Comparison of ENCODE assay signal across 9 cellular contexts in the genomic region with DNA sequence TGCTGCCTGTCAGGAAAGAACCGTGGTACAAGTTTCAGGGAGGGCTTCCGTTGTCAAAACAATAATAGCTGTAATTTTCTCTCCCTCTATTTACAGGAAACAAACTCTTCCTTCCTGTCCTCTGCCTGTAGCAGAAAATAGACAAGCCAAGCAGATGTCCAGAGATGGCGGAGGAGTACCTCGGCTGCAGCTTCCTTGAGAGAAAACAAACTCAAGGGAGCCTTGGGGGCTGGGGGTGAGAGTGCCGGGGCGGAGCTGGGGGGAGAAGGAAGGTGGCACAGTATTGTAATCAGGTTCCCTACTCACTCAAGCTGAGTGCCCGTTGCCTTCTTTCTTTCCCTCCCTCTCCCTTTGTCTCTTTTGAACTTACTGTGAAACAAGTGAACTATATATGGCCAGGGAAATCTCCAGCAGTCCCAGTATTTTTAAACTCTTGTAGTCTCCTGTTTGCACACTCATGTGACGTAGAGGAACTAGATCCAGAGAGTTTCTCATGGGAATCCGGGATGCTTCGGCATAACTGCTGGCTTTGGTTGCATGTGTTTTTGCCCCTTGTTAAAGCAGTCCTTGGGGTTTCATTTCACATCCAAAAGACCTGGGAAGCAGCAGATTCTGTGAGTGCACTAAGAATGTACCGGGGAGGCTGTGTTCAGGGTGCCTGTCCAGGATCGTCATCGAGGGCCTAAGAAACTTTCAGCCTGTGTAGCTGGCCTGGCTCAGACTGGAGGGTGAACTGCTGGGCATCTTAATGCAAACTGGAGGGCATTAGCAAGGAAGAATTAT. TPM values are rescaled to one million over a fixed set of nuclear protein-coding genes. Genes with fewer than 3 reads are reported as not detected.
DNase-seq lines count a peak whose midpoint lies in the region; ATAC-seq and TF ChIP-seq lines count a peak whose summit lies in the region.
"Had no signal": no experiment of that assay in that cellular context is flagged by ENCODE, and none has a peak within 500 bp of the region (broad histone marks: within the 10 kb centered on the region; RNA-seq: fewer than 3 reads in every experiment).

No MANE protein-coding gene starts in this region.

- H3K9me3 ChIP-seq in lung (ENCODE audit: control insufficient read depth in 2 of 2, insufficient read depth in 1 of 2, low read length in 1 of 2), result no peaks in the 10 kb centered on the region
- H3K9me3 ChIP-seq: neutrophil had no signal

- peak overlapping the region; percentile 35; the same call in 1 of the 2 replicates for H3K4me2 ChIP-seq in GM23338

- DNase-seq in GM23338 (ENCODE audit: low spot score) (peak; percentile 17), NCI-H146 treated with DMSO at 0.1 percent for 48 hours (lab: John Stamatoyannopoulos, UW; ENCODE audit: unreplicated experiment) (peak; percentile 48), lung (ENCODE audit: low spot score) (no peak), NCI-H1092 treated with DMSO at 0.1 percent for 48 hours (lab: John Stamatoyannopoulos, UW) (no peak), activated gamma-delta T cell treated with Interleukin-2 at 50 U/mL for 16 hours (no peak), middle frontal gyrus (ENCODE audit: extremely low spot score, low spot score) (no peak), SIG-M5 treated with dmso at 0.1 percent for 504 hours (lab: John Stamatoyannopoulos, UW; ENCODE audit: unreplicated experiment) (no peak)

- no peaks in the 10 kb centered on the region for H3F3A ChIP-seq in GM23338 (replicated peaks; ENCODE audit: low read depth)

- no peaks in the 10 kb centered on the region for H3K9me2 ChIP-seq in GM23338 (ENCODE audit: insufficient read depth)

- H3K4me3 Mint-ChIP-seq in GM23338, result no peak overlapping the region

- TF ChIP-seq CTCF in GM23338 (conservative IDR thresholded peaks at IDR 0.05; ENCODE audit: low read depth in 2 of 2), result no peak
- no peak for TF ChIP-seq CTCF in lung (IDR thresholded peaks at IDR 0.05; ENCODE audit: control extremely low read depth, extremely low read depth)

- H3K36me3 Mint-ChIP-seq in GM23338 (ENCODE audit: low read depth), result no peaks in the 10 kb centered on the region

- no peaks in the 10 kb centered on the region for H3K79me2 ChIP-seq in GM23338 (replicated peaks; ENCODE audit: insufficient read depth)

- ATAC-seq in GM18511 (IDR thresholded peaks at IDR 0.05; ENCODE audit: unreplicated experiment) (peak; percentile 76), GM23338 (peak; percentile 76), lung (ENCODE audit: insufficient read depth, low FRiP score) (no peak)

- no peaks in the 10 kb centered on the region for H3K4me1 Mint-ChIP-seq in GM23338

- H3K27ac Mint-ChIP-seq in GM23338, result no peak overlapping the region

- H3K4me1 ChIP-seq in GM23338 (ENCODE audit: insufficient read depth) (peaks cover 13% of the 10 kb centered on the region; the same call in 1 of the 2 replicates), lung (ENCODE audit: control insufficient read depth in 2 of 2, insufficient read depth in 2 of 2, low read length in 2 of 2) (no peaks in the 10 kb centered on the region)

- H3K4me3 ChIP-seq in GM23338 (no peak overlapping the region), lung (no peak overlapping the region)

- no peaks in the 10 kb centered on the region for H3K9me3 Mint-ChIP-seq in GM23338

- H2AFZ ChIP-seq in GM23338, result peak overlapping the region; percentile 98

- no peaks in the 10 kb centered on the region for H3K27me3 Mint-ChIP-seq in GM23338 (ENCODE audit: insufficient read depth, low read depth, poor library complexity)

- H3K27me3 ChIP-seq in GM23338 (ENCODE audit: insufficient read depth) (no peaks in the 10 kb centered on the region), lung (ENCODE audit: control insufficient read depth, insufficient read depth) (no peaks in the 10 kb centered on the region)

- H3K27ac ChIP-seq in GM23338 (ENCODE audit: low read depth), result no peak overlapping the region
- peak overlapping the region; percentile 16 to 66 for H3K27ac ChIP-seq in lung (ENCODE audit: low read depth in 1 of 2, low read length in 1 of 2)
- H3K27ac ChIP-seq: neutrophil had no signal

- H3K36me3 ChIP-seq in GM23338 (ENCODE audit: insufficient read depth) (no peaks in the 10 kb centered on the region), lung (ENCODE audit: control insufficient read depth in 2 of 2, insufficient read depth in 2 of 2, low read length in 2 of 2) (no peaks in the 10 kb centered on the region)
- H3K36me3 ChIP-seq: neutrophil had no signal

- H4K20me1 ChIP-seq in GM23338 (replicated peaks; ENCODE audit: insufficient read depth), result no peaks in the 10 kb centered on the region

- 34 to 42% methylated on average over 13 of the region's 13 CpGs for WGBS in lung, 2 donors

TF ChIP-seq in GM23338, 12 proteins besides CTCF, POLR2A, EP300 and RAD21 (continues in another document):
- TF ChIP-seq, protein P1, sequence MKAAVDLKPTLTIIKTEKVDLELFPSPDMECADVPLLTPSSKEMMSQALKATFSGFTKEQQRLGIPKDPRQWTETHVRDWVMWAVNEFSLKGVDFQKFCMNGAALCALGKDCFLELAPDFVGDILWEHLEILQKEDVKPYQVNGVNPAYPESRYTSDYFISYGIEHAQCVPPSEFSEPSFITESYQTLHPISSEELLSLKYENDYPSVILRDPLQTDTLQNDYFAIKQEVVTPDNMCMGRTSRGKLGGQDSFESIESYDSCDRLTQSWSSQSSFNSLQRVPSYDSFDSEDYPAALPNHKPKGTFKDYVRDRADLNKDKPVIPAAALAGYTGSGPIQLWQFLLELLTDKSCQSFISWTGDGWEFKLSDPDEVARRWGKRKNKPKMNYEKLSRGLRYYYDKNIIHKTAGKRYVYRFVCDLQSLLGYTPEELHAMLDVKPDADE (IDR thresholded peaks at IDR 0.05), result no peak
- TF ChIP-seq, protein P2, sequence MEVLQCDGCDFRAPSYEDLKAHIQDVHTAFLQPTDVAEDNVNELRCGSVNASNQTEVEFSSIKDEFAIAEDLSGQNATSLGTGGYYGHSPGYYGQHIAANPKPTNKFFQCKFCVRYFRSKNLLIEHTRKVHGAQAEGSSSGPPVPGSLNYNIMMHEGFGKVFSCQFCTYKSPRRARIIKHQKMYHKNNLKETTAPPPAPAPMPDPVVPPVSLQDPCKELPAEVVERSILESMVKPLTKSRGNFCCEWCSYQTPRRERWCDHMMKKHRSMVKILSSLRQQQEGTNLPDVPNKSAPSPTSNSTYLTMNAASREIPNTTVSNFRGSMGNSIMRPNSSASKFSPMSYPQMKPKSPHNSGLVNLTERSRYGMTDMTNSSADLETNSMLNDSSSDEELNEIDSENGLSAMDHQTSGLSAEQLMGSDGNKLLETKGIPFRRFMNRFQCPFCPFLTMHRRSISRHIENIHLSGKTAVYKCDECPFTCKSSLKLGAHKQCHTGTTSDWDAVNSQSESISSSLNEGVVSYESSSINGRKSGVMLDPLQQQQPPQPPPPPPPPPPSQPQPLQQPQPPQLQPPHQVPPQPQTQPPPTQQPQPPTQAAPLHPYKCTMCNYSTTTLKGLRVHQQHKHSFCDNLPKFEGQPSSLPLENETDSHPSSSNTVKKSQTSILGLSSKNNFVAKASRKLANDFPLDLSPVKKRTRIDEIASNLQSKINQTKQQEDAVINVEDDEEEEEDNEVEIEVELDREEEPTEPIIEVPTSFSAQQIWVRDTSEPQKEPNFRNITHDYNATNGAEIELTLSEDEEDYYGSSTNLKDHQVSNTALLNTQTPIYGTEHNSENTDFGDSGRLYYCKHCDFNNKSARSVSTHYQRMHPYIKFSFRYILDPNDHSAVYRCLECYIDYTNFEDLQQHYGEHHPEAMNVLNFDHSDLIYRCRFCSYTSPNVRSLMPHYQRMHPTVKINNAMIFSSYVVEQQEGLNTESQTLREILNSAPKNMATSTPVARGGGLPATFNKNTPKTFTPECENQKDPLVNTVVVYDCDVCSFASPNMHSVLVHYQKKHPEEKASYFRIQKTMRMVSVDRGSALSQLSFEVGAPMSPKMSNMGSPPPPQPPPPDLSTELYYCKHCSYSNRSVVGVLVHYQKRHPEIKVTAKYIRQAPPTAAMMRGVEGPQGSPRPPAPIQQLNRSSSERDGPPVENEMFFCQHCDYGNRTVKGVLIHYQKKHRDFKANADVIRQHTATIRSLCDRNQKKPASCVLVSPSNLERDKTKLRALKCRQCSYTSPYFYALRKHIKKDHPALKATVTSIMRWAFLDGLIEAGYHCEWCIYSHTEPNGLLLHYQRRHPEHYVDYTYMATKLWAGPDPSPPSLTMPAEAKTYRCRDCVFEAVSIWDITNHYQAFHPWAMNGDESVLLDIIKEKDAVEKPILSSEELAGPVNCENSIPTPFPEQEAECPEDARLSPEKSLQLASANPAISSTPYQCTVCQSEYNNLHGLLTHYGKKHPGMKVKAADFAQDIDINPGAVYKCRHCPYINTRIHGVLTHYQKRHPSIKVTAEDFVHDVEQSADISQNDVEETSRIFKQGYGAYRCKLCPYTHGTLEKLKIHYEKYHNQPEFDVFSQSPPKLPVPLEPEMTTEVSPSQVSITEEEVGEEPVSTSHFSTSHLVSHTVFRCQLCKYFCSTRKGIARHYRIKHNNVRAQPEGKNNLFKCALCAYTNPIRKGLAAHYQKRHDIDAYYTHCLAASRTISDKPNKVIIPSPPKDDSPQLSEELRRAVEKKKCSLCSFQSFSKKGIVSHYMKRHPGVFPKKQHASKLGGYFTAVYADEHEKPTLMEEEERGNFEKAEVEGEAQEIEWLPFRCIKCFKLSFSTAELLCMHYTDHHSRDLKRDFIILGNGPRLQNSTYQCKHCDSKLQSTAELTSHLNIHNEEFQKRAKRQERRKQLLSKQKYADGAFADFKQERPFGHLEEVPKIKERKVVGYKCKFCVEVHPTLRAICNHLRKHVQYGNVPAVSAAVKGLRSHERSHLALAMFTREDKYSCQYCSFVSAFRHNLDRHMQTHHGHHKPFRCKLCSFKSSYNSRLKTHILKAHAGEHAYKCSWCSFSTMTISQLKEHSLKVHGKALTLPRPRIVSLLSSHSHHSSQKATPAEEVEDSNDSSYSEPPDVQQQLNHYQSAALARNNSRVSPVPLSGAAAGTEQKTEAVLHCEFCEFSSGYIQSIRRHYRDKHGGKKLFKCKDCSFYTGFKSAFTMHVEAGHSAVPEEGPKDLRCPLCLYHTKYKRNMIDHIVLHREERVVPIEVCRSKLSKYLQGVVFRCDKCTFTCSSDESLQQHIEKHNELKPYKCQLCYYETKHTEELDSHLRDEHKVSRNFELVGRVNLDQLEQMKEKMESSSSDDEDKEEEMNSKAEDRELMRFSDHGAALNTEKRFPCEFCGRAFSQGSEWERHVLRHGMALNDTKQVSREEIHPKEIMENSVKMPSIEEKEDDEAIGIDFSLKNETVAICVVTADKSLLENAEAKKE (CRISPR knock-in tag; IDR thresholded peaks at IDR 0.05), result no peak
- TF ChIP-seq EZH2phosphoT487 (IDR thresholded peaks at IDR 0.05; ENCODE audit: unreplicated experiment) (no peak), CREB1 (CRISPR knock-in tag; IDR thresholded peaks at IDR 0.05; ENCODE audit: low read depth) (no peak), EZH2 (IDR thresholded peaks at IDR 0.05; ENCODE audit: low read depth, unreplicated experiment) (no peak)

RNA-seq across cellular contexts. Expression of a gene that starts 44.6 kb away (rescaled TPM):
- total RNA-seq in GM23338 (2014; rRNA removed; shearing (Covaris generic)), result 69.4 and 69.5 TPM in 2 replicates
- polyA plus RNA-seq in GM23338 (2016; fragmentation: Nextera tagmentation; extraction: Ambion mirVana) (123 and 131 TPM in 2 replicates), lung (10 to 100 TPM; 56.1 to 72.3 TPM)
- 10 to 100 TPM; 34.6 to 61.0 TPM for total RNA-seq in lung

Comparison
In these comparisons a context has a peak if more than half of its experiments do, and no peak if none do; other contexts are left out.
1. DNase-seq: peak in GM23338 (single experiment) and NCI-H146 treated with DMSO at 0.1 percent for 48 hours (single experiment); none in lung (single experiment), NCI-H1092 treated with DMSO at 0.1 percent for 48 hours (single experiment), activated gamma-delta T cell treated with Interleukin-2 at 50 U/mL for 16 hours (single experiment), middle frontal gyrus (single experiment) and SIG-M5 treated with dmso at 0.1 percent for 504 hours (single experiment).